ENCODE assay signal across 9 cellular contexts in the genomic region with DNA sequence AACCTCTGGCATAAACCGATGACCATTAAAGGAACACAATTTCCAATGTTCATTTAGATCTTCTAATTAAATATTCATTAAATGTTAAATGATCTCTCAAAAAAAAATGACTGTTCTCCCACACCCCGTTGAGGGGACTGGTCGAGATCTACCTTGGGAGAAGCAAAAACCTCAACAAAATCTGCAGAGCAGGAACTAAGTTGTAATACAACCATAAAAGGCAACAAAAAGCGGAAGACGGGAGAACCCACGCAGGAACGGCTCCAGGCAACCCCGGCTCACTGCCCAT. TPM values are rescaled to one million over a fixed set of nuclear protein-coding genes. Genes with fewer than 3 reads are reported as not detected.
DNase-seq lines count a peak whose midpoint lies in the region; ATAC-seq and TF ChIP-seq lines count a peak whose summit lies in the region.
"Had no signal": no experiment of that assay in that cellular context is flagged by ENCODE, and none has a peak within 500 bp of the region (broad histone marks: within the 10 kb centered on the region; RNA-seq: fewer than 3 reads in every experiment).

No MANE protein-coding gene starts in this region.

- H3K27me3 ChIP-seq in Panc1 (ENCODE audit: control insufficient read depth, insufficient read depth, low read length) (no peaks in the 10 kb centered on the region), duodenal mucosa (ENCODE audit: control insufficient read depth in 1 of 2, insufficient read depth in 2 of 2, low read length in 2 of 2) (no peaks in the 10 kb centered on the region), mononuclear cell (ENCODE audit: insufficient read depth, low read length) (no peaks in the 10 kb centered on the region)

- intact Hi-C loops in Panc1 (cut with micrococcal nuclease; ENCODE audit: unreplicated experiment), result loop anchor here (5.0 kb wide), 1 partner anchor 203 kb away; a partner anchor contains a TSS

- ATAC-seq in GM18909 (IDR thresholded peaks at IDR 0.05; ENCODE audit: poor library complexity, unreplicated experiment) (peak; percentile 42), HG03103 (IDR thresholded peaks at IDR 0.05; ENCODE audit: low read depth, unreplicated experiment) (peak; percentile 32), Panc1 (no peak)

- CTCF ChIA-PET in Panc1 (lab: Charles Lee), result no interaction called here

- POLR2A ChIA-PET in Panc1 (lab: Charles Lee), result no interaction called here

- H3K36me3 ChIP-seq in Panc1 (ENCODE audit: control insufficient read depth, insufficient read depth, low read length), result no peaks in the 10 kb centered on the region
- no peaks in the 10 kb centered on the region for H3K36me3 ChIP-seq in duodenal mucosa (ENCODE audit: control insufficient read depth in 1 of 2, insufficient read depth in 2 of 2, low read length in 2 of 2)

- H3K27ac ChIP-seq in Panc1 (ENCODE audit: low read length), result peak overlapping the region; percentile 93
- H3K27ac ChIP-seq in duodenal mucosa (ENCODE audit: low read depth, low read length), result peak overlapping the region; percentile 95

- in situ Hi-C loops in Panc1 (cut with HindIII; ENCODE audit: low pct_unique_long_range_greater_than_20kb, low sequenced_read_pairs), result no loop called here

- H3K4me1 ChIP-seq in Panc1 (ENCODE audit: control insufficient read depth, insufficient read depth, low read length) (0 out of 2 replicates have a peak, but pooled peaks cover 2% of the 10 kb centered on the region), duodenal mucosa (ENCODE audit: control insufficient read depth in 1 of 2, insufficient read depth in 2 of 2, low read length in 2 of 2) (peaks cover 5 to 8% of the 10 kb centered on the region in 2 donors), mononuclear cell (ENCODE audit: insufficient read depth, low read length) (peaks cover 18% of the 10 kb centered on the region)

- no peaks in the 10 kb centered on the region for H3K9me3 ChIP-seq in Panc1 (ENCODE audit: control insufficient read depth, insufficient read depth, low read depth, low read length)
- no peaks in the 10 kb centered on the region for H3K9me3 ChIP-seq in duodenal mucosa (ENCODE audit: control insufficient read depth in 1 of 2, low read length in 2 of 2)
- H3K9me3 ChIP-seq in mononuclear cell (ENCODE audit: low read depth, low read length), result no peaks in the 10 kb centered on the region

- TF ChIP-seq CTCF in AG10803 (conservative IDR thresholded peaks at IDR 0.05; ENCODE audit: low read length) (no peak), Panc1 (IDR thresholded peaks at IDR 0.05) (no peak)

- H3K9ac ChIP-seq in duodenal mucosa (ENCODE audit: low read depth in 1 of 2, low read length in 2 of 2), result peak overlapping the region; percentile 95 to 97

- no TSS peak for BruUV-seq in Panc1 (replicated peaks; lab: Mats Ljungman, UMichigan)

- peak; percentile 52 for DNase-seq in AG10803 (ENCODE audit: low read depth)
- DNase-seq in Panc1 (ENCODE audit: low read depth, low spot score), result no peak
- no peak for DNase-seq in T1000 (lab: John Stamatoyannopoulos, UW)
- DNase-seq in UCSD-AML1 (lab: John Stamatoyannopoulos, UW; ENCODE audit: unreplicated experiment), result no peak

- H3K4me3 ChIP-seq in AG10803 (ENCODE audit: low read length) (peak overlapping the region; percentile 93), Panc1 (ENCODE audit: low read depth in 2 of 2, low read length in 2 of 2) (peak overlapping the region; percentile 64 to 83), duodenal mucosa (ENCODE audit: low read depth in 1 of 2, low read length in 2 of 2) (peak overlapping the region; percentile 87 to 91), mononuclear cell (ENCODE audit: low read length) (peak overlapping the region; percentile 88)

RNA-seq across cellular contexts. Expression of a gene that starts 0.8 kb away (rescaled TPM):
- 6.0 TPM for total RNA-seq in Panc1 (2021; ENCODE audit: unreplicated experiment)
- polyA plus RNA-seq in Panc1 (2012; ENCODE audit: insufficient read length), result 1.6 TPM
- 382 TPM for total RNA-seq in mononuclear cell

RNA-seq across cellular contexts. Expression of a gene that starts 5.3 kb away (rescaled TPM):
- total RNA-seq in Panc1 (2021; ENCODE audit: unreplicated experiment), result 1.7 TPM
- polyA plus RNA-seq in Panc1 (2012; ENCODE audit: insufficient read length), result 2.4 TPM
- total RNA-seq in mononuclear cell, result not detected
- total RNA-seq: HT1080 had no signal

RNA-seq across cellular contexts. Expression of a gene that starts 9.1 kb away (rescaled TPM):
- 16.2 TPM for total RNA-seq in Panc1 (2021; ENCODE audit: unreplicated experiment)
- polyA plus RNA-seq in Panc1 (2012; ENCODE audit: insufficient read length), result 8.9 TPM
- 36.6 TPM for total RNA-seq in mononuclear cell

RNA-seq across cellular contexts. Expression of a gene that starts 48.6 kb away (rescaled TPM):
- total RNA-seq in Panc1 (2021; ENCODE audit: unreplicated experiment), result not detected
- polyA plus RNA-seq in Panc1 (2012; ENCODE audit: insufficient read length), result not detected
- not detected for total RNA-seq in mononuclear cell
- total RNA-seq: HT1080 had no signal

RNA-seq across cellular contexts. Expression of a gene that starts 48.6 kb away (rescaled TPM):
- total RNA-seq in Panc1 (2021; ENCODE audit: unreplicated experiment) (1.2 TPM), mononuclear cell (0.73 TPM)
- 1.3 TPM for polyA plus RNA-seq in Panc1 (2012; ENCODE audit: insufficient read length)
- total RNA-seq: HT1080 had no signal

Comparison
In these comparisons a context has a peak if more than half of its experiments do, and no peak if none do; other contexts are left out.
1. RNA of a gene that starts 0.8 kb away (total RNA-seq): 382 TPM in mononuclear cell (single experiment); 6.0 TPM in Panc1 (single experiment); every median in the first group is over 10 times any median in the second.
2. Peak in every context shown above with its lines, with median percentiles within 50 percentile points of each other: H3K4me3 ChIP-seq.